ENCODE assay signal across 9 cellular contexts in genomic region chr7:97024209-97025129, GRCh38. TPM values are rescaled to one million over a fixed set of nuclear protein-coding genes. Genes with fewer than 3 reads are reported as not detected.
DNase-seq lines count a peak whose midpoint lies in the region; FAIRE-seq and TF ChIP-seq lines count a peak whose summit lies in the region.
"Had no signal": no experiment of that assay in that cellular context is flagged by ENCODE, and none has a peak within 500 bp of the region (broad histone marks: within the 10 kb centered on the region; RNA-seq: fewer than 3 reads in every experiment).

Gene DLX5 (minus strand): TSS chr7:97024831. CDS start chr7:97024623, 208 bp downstream.

- TF ChIP-seq POLR2A in tibial nerve (IDR thresholded peaks at IDR 0.05): no peak

- no peaks in the 10 kb centered on the region for H3K9me3 ChIP-seq in ES-I3 (ENCODE audit: control insufficient read depth, insufficient read depth, low read length)
- H3K9me3 ChIP-seq in kidney (ENCODE audit: control insufficient read depth in 1 of 2, low read length in 2 of 2): no peaks in the 10 kb centered on the region
- no peaks in the 10 kb centered on the region for H3K9me3 ChIP-seq in tibial nerve

- TF ChIP-seq CTCF in kidney (IDR thresholded peaks at IDR 0.05; ENCODE audit: borderline replicate concordance, extremely low read depth, insufficient read depth) (no peak), tibial nerve (IDR thresholded peaks at IDR 0.05) (no peak), CD14-positive monocyte (IDR thresholded peaks at IDR 0.05) (no peak)

- H3K9me3 Mint-ChIP-seq in CD14-positive monocyte: peaks cover 0 to 38% (median 26%) of the 10 kb centered on the region in 7 donors

- intact Hi-C loops in kidney (cut with DNase I): loop anchor here (10.0 kb wide), 2 partner anchors 950 to 1110 kb away; no protein-coding TSS in a partner anchor
- intact Hi-C loops in CD14-positive monocyte (cut with micrococcal nuclease): loop anchor here (5.0 to 10.0 kb wide), 4 partner anchors 802 to 1107 kb away; no protein-coding TSS in a partner anchor

- peaks cover 47% of the 10 kb centered on the region for H3K4me1 Mint-ChIP-seq in CD14-positive monocyte

- H3K4me3 Mint-ChIP-seq in CD14-positive monocyte: peak within 1 kb of the TSS in 1 of 2 donors; percentile 91

- H3K27ac Mint-ChIP-seq in CD14-positive monocyte: peak within 1 kb of the TSS in 1 of 7 donors; percentile 64

- DNase-seq in NCI-H1694 treated with DMSO at 0.1 percent for 48 hours (lab: John Stamatoyannopoulos, UW): peak; percentile 61
- DNase-seq in amniotic epithelial cell (ENCODE audit: low read depth): peak; percentile 11
- peak; percentile 83 for DNase-seq in kidney
- DNase-seq in tibial nerve (ENCODE audit: low spot score in 2 of 2): peak in 1 of 2 donors; percentile 39
- no peak for DNase-seq in CD14-positive monocyte (ENCODE audit: low spot score)
- DNase-seq in RCC 7860 (ENCODE audit: low spot score): no peak
- DNase-seq in activated effector memory CD4-positive, alpha-beta T cell treated with Interleukin-2 at 50 U/mL for 16 hours: no peak

- TF ChIP-seq EP300 in tibial nerve (IDR thresholded peaks at IDR 0.05): no peak

- H3K4me3 ChIP-seq in kidney (ENCODE audit: low read length in 2 of 2) (peak within 1 kb of the TSS; percentile 15 to 20), tibial nerve (peak within 1 kb of the TSS; percentile 2 to 53 (median 22))

- H3K27ac ChIP-seq in kidney (ENCODE audit: low read depth in 2 of 2, low read length in 2 of 2): no peak within 1 kb of the TSS
- H3K27ac ChIP-seq in tibial nerve: peak within 1 kb of the TSS in 1 of 4 donors; percentile 8

- H3K4me1 ChIP-seq in ES-I3 (ENCODE audit: insufficient read depth, low read length): peaks cover 17% of the 10 kb centered on the region
- peaks cover 4 to 14% of the 10 kb centered on the region in 2 donors for H3K4me1 ChIP-seq in kidney (ENCODE audit: control insufficient read depth in 1 of 2, insufficient read depth in 1 of 2, low read depth in 1 of 2, low read length in 2 of 2)
- peaks cover 0 to 64% (median 22%) of the 10 kb centered on the region in 4 donors for H3K4me1 ChIP-seq in tibial nerve

- H3K36me3 ChIP-seq in ES-I3 (ENCODE audit: insufficient read depth, low read length): no peaks in the 10 kb centered on the region
- no peaks in the 10 kb centered on the region for H3K36me3 ChIP-seq in kidney (ENCODE audit: control insufficient read depth in 1 of 2, insufficient read depth in 2 of 2, low read length in 2 of 2)
- no peaks in the 10 kb centered on the region for H3K36me3 ChIP-seq in tibial nerve

- H3K9ac ChIP-seq in ES-I3 (ENCODE audit: low read depth, low read length): peak within 1 kb of the TSS; percentile 22; the same call in 1 of the 2 replicates
- H3K9ac ChIP-seq in kidney (ENCODE audit: low read length in 2 of 2): no peak within 1 kb of the TSS

- no peak for FAIRE-seq in kidney (lab: Jason Lieb, UNC)
- FAIRE-seq in RCC 7860 (lab: Jason Lieb, UNC): no peak
- FAIRE-seq: islet of Langerhans had no signal

- H3K36me3 Mint-ChIP-seq in CD14-positive monocyte: peaks cover 7 to 8% of the 10 kb centered on the region in 2 donors

- peaks cover 4 to 76% of the 10 kb centered on the region in 2 donors for H3K27me3 ChIP-seq in tibial nerve

- H3K27me3 Mint-ChIP-seq in CD14-positive monocyte (ENCODE audit: low read depth in 3 of 3): peaks cover 79 to 89% (median 81%) of the 10 kb centered on the region in 3 donors

- WGBS in tibial nerve, 2 donors: 1% methylated on average over 53 to 59 of the region's 60 CpGs

RNA-seq across cellular contexts. Expression of gene DLX5, which starts in this region (rescaled TPM):
- total RNA-seq in kidney: 0.82 TPM
- not detected for polyA plus RNA-seq in kidney (ENCODE audit: insufficient read depth, low read depth, low replicate concordance)
- under 1 TPM in 1 of 4 donors, not detected in 3; 0.42 TPM for total RNA-seq in tibial nerve
- polyA plus RNA-seq in CD14-positive monocyte: not detected

Comparison
In these comparisons a context has a peak if more than half of its experiments do, and no peak if none do; other contexts are left out.
1. Peak in DNase-seq and H3K4me3 ChIP-seq in kidney; RNA of the gene not detected or under 1 TPM.
2. DNase-seq: peak in NCI-H1694 treated with DMSO at 0.1 percent for 48 hours (single experiment) and amniotic epithelial cell (single experiment); none in CD14-positive monocyte (single experiment), RCC 7860 (single experiment) and activated effector memory CD4-positive, alpha-beta T cell treated with Interleukin-2 at 50 U/mL for 16 hours (single experiment).